ENCODE assay signal across 1 cellular context in genomic region chr20:17343631-17344447, GRCh38.
TF ChIP-seq lines count a peak whose summit lies in the region.

No MANE protein-coding gene starts in this region.

TF ChIP-seq in GM23338, 12 proteins besides CTCF, POLR2A, EP300 and RAD21 (continued from another document):
- TF ChIP-seq, protein P1, sequence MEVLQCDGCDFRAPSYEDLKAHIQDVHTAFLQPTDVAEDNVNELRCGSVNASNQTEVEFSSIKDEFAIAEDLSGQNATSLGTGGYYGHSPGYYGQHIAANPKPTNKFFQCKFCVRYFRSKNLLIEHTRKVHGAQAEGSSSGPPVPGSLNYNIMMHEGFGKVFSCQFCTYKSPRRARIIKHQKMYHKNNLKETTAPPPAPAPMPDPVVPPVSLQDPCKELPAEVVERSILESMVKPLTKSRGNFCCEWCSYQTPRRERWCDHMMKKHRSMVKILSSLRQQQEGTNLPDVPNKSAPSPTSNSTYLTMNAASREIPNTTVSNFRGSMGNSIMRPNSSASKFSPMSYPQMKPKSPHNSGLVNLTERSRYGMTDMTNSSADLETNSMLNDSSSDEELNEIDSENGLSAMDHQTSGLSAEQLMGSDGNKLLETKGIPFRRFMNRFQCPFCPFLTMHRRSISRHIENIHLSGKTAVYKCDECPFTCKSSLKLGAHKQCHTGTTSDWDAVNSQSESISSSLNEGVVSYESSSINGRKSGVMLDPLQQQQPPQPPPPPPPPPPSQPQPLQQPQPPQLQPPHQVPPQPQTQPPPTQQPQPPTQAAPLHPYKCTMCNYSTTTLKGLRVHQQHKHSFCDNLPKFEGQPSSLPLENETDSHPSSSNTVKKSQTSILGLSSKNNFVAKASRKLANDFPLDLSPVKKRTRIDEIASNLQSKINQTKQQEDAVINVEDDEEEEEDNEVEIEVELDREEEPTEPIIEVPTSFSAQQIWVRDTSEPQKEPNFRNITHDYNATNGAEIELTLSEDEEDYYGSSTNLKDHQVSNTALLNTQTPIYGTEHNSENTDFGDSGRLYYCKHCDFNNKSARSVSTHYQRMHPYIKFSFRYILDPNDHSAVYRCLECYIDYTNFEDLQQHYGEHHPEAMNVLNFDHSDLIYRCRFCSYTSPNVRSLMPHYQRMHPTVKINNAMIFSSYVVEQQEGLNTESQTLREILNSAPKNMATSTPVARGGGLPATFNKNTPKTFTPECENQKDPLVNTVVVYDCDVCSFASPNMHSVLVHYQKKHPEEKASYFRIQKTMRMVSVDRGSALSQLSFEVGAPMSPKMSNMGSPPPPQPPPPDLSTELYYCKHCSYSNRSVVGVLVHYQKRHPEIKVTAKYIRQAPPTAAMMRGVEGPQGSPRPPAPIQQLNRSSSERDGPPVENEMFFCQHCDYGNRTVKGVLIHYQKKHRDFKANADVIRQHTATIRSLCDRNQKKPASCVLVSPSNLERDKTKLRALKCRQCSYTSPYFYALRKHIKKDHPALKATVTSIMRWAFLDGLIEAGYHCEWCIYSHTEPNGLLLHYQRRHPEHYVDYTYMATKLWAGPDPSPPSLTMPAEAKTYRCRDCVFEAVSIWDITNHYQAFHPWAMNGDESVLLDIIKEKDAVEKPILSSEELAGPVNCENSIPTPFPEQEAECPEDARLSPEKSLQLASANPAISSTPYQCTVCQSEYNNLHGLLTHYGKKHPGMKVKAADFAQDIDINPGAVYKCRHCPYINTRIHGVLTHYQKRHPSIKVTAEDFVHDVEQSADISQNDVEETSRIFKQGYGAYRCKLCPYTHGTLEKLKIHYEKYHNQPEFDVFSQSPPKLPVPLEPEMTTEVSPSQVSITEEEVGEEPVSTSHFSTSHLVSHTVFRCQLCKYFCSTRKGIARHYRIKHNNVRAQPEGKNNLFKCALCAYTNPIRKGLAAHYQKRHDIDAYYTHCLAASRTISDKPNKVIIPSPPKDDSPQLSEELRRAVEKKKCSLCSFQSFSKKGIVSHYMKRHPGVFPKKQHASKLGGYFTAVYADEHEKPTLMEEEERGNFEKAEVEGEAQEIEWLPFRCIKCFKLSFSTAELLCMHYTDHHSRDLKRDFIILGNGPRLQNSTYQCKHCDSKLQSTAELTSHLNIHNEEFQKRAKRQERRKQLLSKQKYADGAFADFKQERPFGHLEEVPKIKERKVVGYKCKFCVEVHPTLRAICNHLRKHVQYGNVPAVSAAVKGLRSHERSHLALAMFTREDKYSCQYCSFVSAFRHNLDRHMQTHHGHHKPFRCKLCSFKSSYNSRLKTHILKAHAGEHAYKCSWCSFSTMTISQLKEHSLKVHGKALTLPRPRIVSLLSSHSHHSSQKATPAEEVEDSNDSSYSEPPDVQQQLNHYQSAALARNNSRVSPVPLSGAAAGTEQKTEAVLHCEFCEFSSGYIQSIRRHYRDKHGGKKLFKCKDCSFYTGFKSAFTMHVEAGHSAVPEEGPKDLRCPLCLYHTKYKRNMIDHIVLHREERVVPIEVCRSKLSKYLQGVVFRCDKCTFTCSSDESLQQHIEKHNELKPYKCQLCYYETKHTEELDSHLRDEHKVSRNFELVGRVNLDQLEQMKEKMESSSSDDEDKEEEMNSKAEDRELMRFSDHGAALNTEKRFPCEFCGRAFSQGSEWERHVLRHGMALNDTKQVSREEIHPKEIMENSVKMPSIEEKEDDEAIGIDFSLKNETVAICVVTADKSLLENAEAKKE (CRISPR knock-in tag; IDR thresholded peaks at IDR 0.05), result no peak
- TF ChIP-seq STAT1 (IDR thresholded peaks at IDR 0.05; ENCODE audit: unreplicated experiment), result no peak
- no peak for TF ChIP-seq JUNB (IDR thresholded peaks at IDR 0.05; ENCODE audit: unreplicated experiment)
- no peak for TF ChIP-seq EZH2phosphoT487 (IDR thresholded peaks at IDR 0.05; ENCODE audit: unreplicated experiment)
